ENCODE assay signal across 34 cellular contexts in the genomic region with DNA sequence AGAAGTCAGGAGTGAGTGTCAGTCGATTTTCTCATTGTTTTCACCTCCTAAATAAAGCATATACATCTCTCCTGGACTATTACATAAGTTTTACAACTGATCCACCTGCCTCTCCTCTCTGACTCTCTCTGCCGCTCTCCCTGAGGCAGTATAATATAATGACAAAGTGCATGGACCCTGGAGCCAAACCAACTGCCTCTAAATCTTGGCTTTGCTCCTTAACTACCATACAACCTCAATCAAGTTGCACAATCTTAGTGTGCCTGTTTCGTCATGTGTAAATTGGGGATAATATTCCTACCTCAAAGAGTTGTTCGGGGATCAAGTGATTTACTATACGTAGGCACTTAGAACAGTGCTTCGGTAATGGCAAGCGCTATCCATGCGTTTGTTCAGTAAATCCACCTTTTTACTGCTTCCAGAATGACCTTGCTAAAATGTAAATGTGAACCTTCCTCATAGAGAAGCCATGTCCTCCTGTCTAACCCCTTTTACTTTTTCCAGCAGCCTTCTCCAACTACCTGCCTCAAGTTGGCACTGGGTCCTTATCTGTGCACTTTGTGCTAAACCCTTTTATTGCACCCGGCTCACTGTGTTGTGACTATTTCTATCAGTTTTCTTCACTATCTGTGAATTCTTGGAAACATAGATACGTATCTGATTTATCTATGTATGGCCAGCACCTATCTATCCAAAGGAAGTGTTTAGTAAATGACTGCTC. TPM values are rescaled to one million over a fixed set of nuclear protein-coding genes. Genes with fewer than 3 reads are reported as not detected.
DNase-seq lines count a peak whose midpoint lies in the region; ATAC-seq, FAIRE-seq and TF ChIP-seq lines count a peak whose summit lies in the region.
"Had no signal": no experiment of that assay in that cellular context is flagged by ENCODE, and none has a peak within 500 bp of the region (broad histone marks: within the 10 kb centered on the region; RNA-seq: fewer than 3 reads in every experiment).

No MANE protein-coding gene starts in this region.

- TF ChIP-seq RAD21 in K562 (CRISPR knock-in tag; conservative IDR thresholded peaks at IDR 0.05 in 1 of 2, IDR thresholded peaks at IDR 0.05 in 1 of 2) (no peak), HepG2 (CRISPR knock-in tag; IDR thresholded peaks at IDR 0.05) (no peak)

- H3K27ac Mint-ChIP-seq in GM23338 = no peak overlapping the region
- H3K27ac Mint-ChIP-seq: activated naive CD8-positive, alpha-beta T cell; mesothelial cell of epicardium had no signal

- no peaks in the 10 kb centered on the region for H3K9me1 ChIP-seq in K562 (ENCODE audit: control insufficient read depth, insufficient read depth, low read length)

- H4K20me1 ChIP-seq in GM23338 (replicated peaks; ENCODE audit: insufficient read depth) (no peaks in the 10 kb centered on the region), K562 (replicated peaks; ENCODE audit: control insufficient read depth, insufficient read depth, low read length) (no peaks in the 10 kb centered on the region), HepG2 (ENCODE audit: insufficient read depth, low read length) (no peaks in the 10 kb centered on the region)
- H4K20me1 ChIP-seq: BLaER1 had no signal

- 32% methylated on average over 10 of the region's 10 CpGs for WGBS in K562 (ENCODE audit: insufficient coverage, low coverage, missing lambda C conversion rate)
- WGBS in HepG2 (ENCODE audit: low lambda C conversion rate) = 8% methylated on average over 10 of the region's 10 CpGs
- WGBS in sigmoid colon, 2 donors = 16 to 66% methylated on average over 10 of the region's 10 CpGs

- H3K79me2 ChIP-seq in GM23338 (replicated peaks; ENCODE audit: insufficient read depth) (no peaks in the 10 kb centered on the region), K562 (ENCODE audit: control insufficient read depth, insufficient read depth, low read length) (no peaks in the 10 kb centered on the region), HepG2 (ENCODE audit: insufficient read depth, low read length) (no peaks in the 10 kb centered on the region)

- no peaks in the 10 kb centered on the region for H3K27me3 ChIP-seq in GM23338 (ENCODE audit: insufficient read depth)
- peaks cover 0 to 14% of the 10 kb centered on the region in 2 experiments; a peak in 4 of 5 replicates for H3K27me3 ChIP-seq in K562 (ENCODE audit: control insufficient read depth in 2 of 2, insufficient read depth in 2 of 2, low read length in 2 of 2)
- H3K27me3 ChIP-seq in HepG2 (ENCODE audit: control insufficient read depth in 1 of 2, insufficient read depth in 2 of 2, low read length in 2 of 2) = peaks cover 3 to 22% of the 10 kb centered on the region in 2 experiments; a peak in 3 of 5 replicates
- H3K27me3 ChIP-seq in sigmoid colon = no peaks in the 10 kb centered on the region
- no peaks in the 10 kb centered on the region for H3K27me3 ChIP-seq in MG63
- H3K27me3 ChIP-seq: BLaER1 had no signal

- no peak overlapping the region for H3K9ac ChIP-seq in K562 (ENCODE audit: insufficient read depth in 1 of 2, low read depth in 2 of 2, low read length in 2 of 2)
- H3K9ac ChIP-seq in HepG2 (ENCODE audit: insufficient read depth, low read depth, low read length) = no peak overlapping the region
- H3K9ac ChIP-seq: BLaER1, KMS-11 had no signal

- H3K27me3 Mint-ChIP-seq in GM23338 (ENCODE audit: insufficient read depth, low read depth, poor library complexity) = no peaks in the 10 kb centered on the region
- H3K27me3 Mint-ChIP-seq: activated naive CD8-positive, alpha-beta T cell; naive thymus-derived CD8-positive, alpha-beta T cell had no signal

- no peaks in the 10 kb centered on the region for H3K36me3 Mint-ChIP-seq in GM23338 (ENCODE audit: low read depth)
- H3K36me3 Mint-ChIP-seq: activated naive CD8-positive, alpha-beta T cell; mesothelial cell of epicardium; naive thymus-derived CD8-positive, alpha-beta T cell had no signal

- TF ChIP-seq EP300 in K562 (IDR thresholded peaks at IDR 0.05; ENCODE audit: low read length) (no peak), HepG2 (IDR thresholded peaks at IDR 0.05; ENCODE audit: low read depth in 2 of 2, low read length in 2 of 2) (no peak), HepG2 (CRISPR knock-in tag; IDR thresholded peaks at IDR 0.05; ENCODE audit: borderline replicate concordance) (no peak), sigmoid colon (IDR thresholded peaks at IDR 0.05) (peak in 2 of 4 donors; percentile 49 to 56)

- no peaks in the 10 kb centered on the region for H3K4me1 ChIP-seq in GM23338 (ENCODE audit: insufficient read depth)
- no peaks in the 10 kb centered on the region; a peak in 2 of 5 replicates for H3K4me1 ChIP-seq in K562 (replicated peaks in 1 of 2; ENCODE audit: control insufficient read depth in 2 of 2, insufficient read depth in 2 of 2, low read length in 2 of 2)
- peaks cover 53% of the 10 kb centered on the region for H3K4me1 ChIP-seq in HepG2 (ENCODE audit: insufficient read depth, low read length)
- peaks cover 0 to 31% (median 26%) of the 10 kb centered on the region in 4 donors for H3K4me1 ChIP-seq in sigmoid colon

- H3K9me3 ChIP-seq in K562 (replicated peaks; ENCODE audit: control insufficient read depth, insufficient read depth, low read depth, low read length) (no peaks in the 10 kb centered on the region), HepG2 (ENCODE audit: low read length) (no peaks in the 10 kb centered on the region), sigmoid colon (no peaks in the 10 kb centered on the region), MG63 (no peaks in the 10 kb centered on the region)
- H3K9me3 ChIP-seq: BLaER1 had no signal

- 0 out of 2 replicates have a peak overlapping the region, but pooled peaks have one; percentile 24 for H2AFZ ChIP-seq in GM23338
- H2AFZ ChIP-seq in K562 (ENCODE audit: low read depth, low read length) = no peak overlapping the region
- no peak overlapping the region for H2AFZ ChIP-seq in HepG2 (ENCODE audit: low read length)
- H2AFZ ChIP-seq: PC-9 had no signal

- BruUV-seq in K562 (replicated peaks; lab: Mats Ljungman, UMichigan) (no TSS peak), HepG2 (replicated peaks; lab: Mats Ljungman, UMichigan) (no TSS peak)

- CTCF ChIA-PET in K562 (lab: Yijun Ruan, JAX; ENCODE audit: low intra/inter-chr PET ratio) (no interaction called here), HepG2 (lab: Yijun Ruan, JAX; ENCODE audit: low intra/inter-chr PET ratio, low total read pairs) (no interaction called here)

- ATAC-seq in GM23338 = no peak
- no peak for ATAC-seq in K562
- ATAC-seq in HepG2 = no peak
- ATAC-seq: effector memory CD8-positive, alpha-beta T cell; naive thymus-derived CD8-positive, alpha-beta T cell had no signal

- DNase-seq in GM23338 (ENCODE audit: low spot score) (no peak), K562 (ENCODE audit: extremely low read depth in 1 of 4, low spot score in 3 of 4) (no peak), HepG2 (ENCODE audit: low spot score) (no peak), sigmoid colon (no peak), KBM-7 (no peak), MG63 (no peak), NCI-H82 (lab: John Stamatoyannopoulos, UW) (no peak)
- DNase-seq: activated effector memory CD4-positive, alpha-beta T cell treated with Interleukin-2 at 50 U/mL for 16 hours; anterior cingulate cortex; DMS53; effector memory CD8-positive, alpha-beta T cell; glutamatergic neuron; naive thymus-derived CD8-positive, alpha-beta T cell; NCI-H1417 treated with DMSO at 0.1 percent for 48 hours; NCI-H2081; NCI-H524 treated with DMSO at 0.1 percent for 48 hours; NK-92 treated with Interleukin-12 subunit alpha and Interleukin-12 subunit beta, amount 100 ng/mL, for 24 hours; stimulated activated CD4-positive, alpha-beta T cell treated with anti-CD3 and anti-CD28 coated beads, Interleukin-12 subunit alpha, Interleukin-12 subunit beta, amount 100 ng/mL, for 4 hours; stimulated activated CD4-positive, alpha-beta T cell treated with anti-CD3 and anti-CD28 coated beads, Interleukin-2, amount 100 ng/mL, for 48 hours; trophoblast cell had no signal

- H3K4me1 Mint-ChIP-seq in GM23338 = no peaks in the 10 kb centered on the region
- H3K4me1 Mint-ChIP-seq: mesothelial cell of epicardium had no signal

- intact Hi-C loops in K562 (cut with micrococcal nuclease) (no loop called here), HepG2 (cut with micrococcal nuclease; ENCODE audit: unreplicated experiment) (no loop called here), sigmoid colon (cut with DNase I) (no loop called here)

- H3K27ac ChIP-seq in GM23338 (ENCODE audit: low read depth) (no peak overlapping the region), K562 (ENCODE audit: extremely low read depth, low read depth, low read length) (no peak overlapping the region), HepG2 (ENCODE audit: extremely low read length, insufficient read depth, low read length) (no peak overlapping the region), sigmoid colon (peak overlapping the region in 3 of 4 donors; percentile 0 to 72 (median 66))
- H3K27ac ChIP-seq: BLaER1, cardiac muscle cell, KMS-11, PC-9, SK-N-MC had no signal

- no peaks in the 10 kb centered on the region for H3K9me3 Mint-ChIP-seq in GM23338
- H3K9me3 Mint-ChIP-seq: effector memory CD8-positive, alpha-beta T cell; mesothelial cell of epicardium; naive thymus-derived CD8-positive, alpha-beta T cell had no signal

- H3K4me3 ChIP-seq in GM23338 = no peak overlapping the region
- H3K4me3 ChIP-seq in K562 = no peak overlapping the region
- no peak overlapping the region for H3K4me3 ChIP-seq in HepG2 (replicated peaks in 1 of 3; ENCODE audit: insufficient read depth in 1 of 3, low read depth in 2 of 3, low read length in 3 of 3)
- no peak overlapping the region for H3K4me3 ChIP-seq in sigmoid colon
- no peak overlapping the region for H3K4me3 ChIP-seq in MG63
- H3K4me3 ChIP-seq: BLaER1, cardiac muscle cell, PC-9, SK-N-MC had no signal

- no peak for TF ChIP-seq CTCF in GM23338 (conservative IDR thresholded peaks at IDR 0.05; ENCODE audit: low read depth in 2 of 2)
- TF ChIP-seq CTCF in K562 (IDR thresholded peaks at IDR 0.05 in 2 of 3, conservative IDR thresholded peaks at IDR 0.05 in 1 of 3; ENCODE audit: insufficient read depth in 2 of 3, low read depth in 1 of 3, low read length in 3 of 3) = no peak
- TF ChIP-seq CTCF in HepG2 (CRISPR knock-in tag; IDR thresholded peaks at IDR 0.05) = no peak
- no peak for TF ChIP-seq CTCF in sigmoid colon (IDR thresholded peaks at IDR 0.05)

- no peaks in the 10 kb centered on the region for H3F3A ChIP-seq in GM23338 (replicated peaks; ENCODE audit: low read depth)

- FAIRE-seq in K562 (lab: Jason Lieb, UNC) = no peak
- FAIRE-seq in HepG2 (lab: Jason Lieb, UNC) = no peak
- FAIRE-seq: colon, GM12892, H54, HTR-8/SVneo had no signal

- no peak overlapping the region for H3K4me3 Mint-ChIP-seq in GM23338
- H3K4me3 Mint-ChIP-seq: activated naive CD8-positive, alpha-beta T cell; effector memory CD8-positive, alpha-beta T cell; mesothelial cell of epicardium; naive thymus-derived CD8-positive, alpha-beta T cell had no signal

- H3K4me2 ChIP-seq in GM23338 (no peak overlapping the region), K562 (ENCODE audit: insufficient read depth, low read length) (no peak overlapping the region), HepG2 (ENCODE audit: low read depth, low read length) (peak overlapping the region; percentile 43; the same call in 1 of the 2 replicates)
- H3K4me2 ChIP-seq: BLaER1, KMS-11, PC-9 had no signal

- no peaks in the 10 kb centered on the region for H3K36me3 ChIP-seq in GM23338 (ENCODE audit: insufficient read depth)
- no peaks in the 10 kb centered on the region for H3K36me3 ChIP-seq in K562 (ENCODE audit: control insufficient read depth, insufficient read depth, low read length)
- no peaks in the 10 kb centered on the region for H3K36me3 ChIP-seq in HepG2 (replicated peaks in 1 of 2; ENCODE audit: control insufficient read depth in 1 of 2, insufficient read depth in 2 of 2, low read length in 2 of 2)
- no peaks in the 10 kb centered on the region for H3K36me3 ChIP-seq in sigmoid colon
- H3K36me3 ChIP-seq in MG63 = no peaks in the 10 kb centered on the region
- H3K36me3 ChIP-seq: BLaER1, cardiac muscle cell had no signal

- H3K9me2 ChIP-seq in GM23338 (ENCODE audit: insufficient read depth) = no peaks in the 10 kb centered on the region

- POLR2A ChIA-PET in K562 (lab: Yijun Ruan, JAX) (interaction anchor here (1.0 kb wide), 1 partner anchor 10 kb away, joined by 3 read pairs; no protein-coding TSS in a partner anchor), HepG2 (lab: Yijun Ruan, JAX) (no interaction called here)

- no peak for TF ChIP-seq POLR2A in K562 (conservative IDR thresholded peaks at IDR 0.05)
- no peak for TF ChIP-seq POLR2A in HepG2 (IDR thresholded peaks at IDR 0.05; ENCODE audit: insufficient read depth in 1 of 2, low read depth in 2 of 2, low read length in 2 of 2)
- TF ChIP-seq POLR2A in sigmoid colon (IDR thresholded peaks at IDR 0.05) = no peak

- in situ Hi-C loops in K562 (cut with MboI) = no loop called here
- in situ Hi-C loops in HepG2 (cut with HindIII; ENCODE audit: extremely low pct_ligation_motif_present, low pct_unique_long_range_greater_than_20kb) = loop anchor here (25.0 kb wide), 1 partner anchor 398 kb away; a partner anchor contains a TSS
- in situ Hi-C loops in KBM-7 (cut with MboI; ENCODE audit: low pct_unique_long_range_greater_than_20kb, low sequenced_read_pairs) = loop anchor here (25.0 kb wide), 1 partner anchor 648 kb away; no protein-coding TSS in a partner anchor

RNA-seq across cellular contexts. Expression of a gene that starts 30.6 kb away (rescaled TPM):
- 68.6 and 76.2 TPM in 2 replicates for total RNA-seq in GM23338 (2014; rRNA removed; shearing (Covaris generic))
- polyA plus RNA-seq in GM23338 (2016; fragmentation: Nextera tagmentation; extraction: Ambion mirVana) (28.8 and 38.1 TPM in 2 replicates), K562 (2011; rRNA removed) (269 and 357 TPM in 2 replicates), K562 (2014; fragmentation: Illumina TruSeq; extraction: Trizol) (553 and 639 TPM in 2 replicates), K562 (2014; fragmentation: Nextera tagmentation; extraction: Ambion mirVana) (100 to 1,000 TPM; 406 to 588 TPM), K562 (2014; rRNA removed) (230 and 247 TPM in 2 replicates), HepG2 (2011; rRNA removed) (49.1 and 56.8 TPM in 2 replicates), sigmoid colon (100 to 1,000 TPM in 2 of 3 donors, 10 to 100 TPM in 1; 82.3 to 127 (median 111) TPM)
- 145 and 414 TPM in 2 replicates for total RNA-seq in K562 (2011; cell fraction: chromatin; rRNA removed; ENCODE audit: low replicate concordance)
- total RNA-seq in K562 (2011; cell fraction: nucleolus; rRNA removed) = 52.5 and 60.0 TPM in 2 replicates
- 116 and 161 TPM in 2 replicates for total RNA-seq in K562 (2011; cell fraction: nucleoplasm; rRNA removed)
- total RNA-seq in K562 (2014; rRNA removed) (128 and 130 TPM in 2 replicates), K562 (2014; rRNA removed; fragmentation: Illumina TruSeq; extraction: Trizol) (192 and 248 TPM in 2 replicates), K562 (2015; rRNA removed; fragmentation: Illumina TruSeq; extraction: Trizol) (138 and 155 TPM in 2 replicates), K562 (2021) (190 and 201 TPM in 2 replicates), HepG2 (2016; rRNA removed; fragmentation: Illumina TruSeq; extraction: Trizol) (95.2 and 128 TPM in 2 replicates), sigmoid colon (100 to 1,000 TPM in 3 of 4 donors, 10 to 100 TPM in 1; 97.2 to 446 (median 124) TPM)
- polyA plus RNA-seq in K562 (2011; cell fraction: cytosol; rRNA removed) = 144 and 306 TPM in 2 replicates
- 65.1 and 120 TPM in 2 replicates for polyA plus RNA-seq in K562 (2011; cell fraction: nucleus; rRNA removed)
- 223 and 282 TPM in 2 replicates for polyA plus RNA-seq in K562 (2012)
- 509 and 557 TPM in 2 replicates for polyA minus RNA-seq in K562 (2011; rRNA and poly(A)+ RNA removed)
- 79.4 and 89.1 TPM in 2 replicates for polyA minus RNA-seq in K562 (2011; cell fraction: cytosol; rRNA and poly(A)+ RNA removed)
- polyA minus RNA-seq in K562 (2011; cell fraction: nucleus; rRNA and poly(A)+ RNA removed) = 57.2 and 97.5 TPM in 2 replicates
- 4.0 and 6.8 TPM in 2 replicates for total RNA-seq in HepG2 (2016; cell fraction: cytosol; rRNA removed; fragmentation: Illumina TruSeq; extraction: Trizol; ENCODE audit: low read depth)
- 89.3 and 126 TPM in 2 replicates for total RNA-seq in HepG2 (2016; cell fraction: insoluble cytoplasmic fraction; rRNA removed; fragmentation: Illumina TruSeq; extraction: Trizol)
- 14.2 and 16.2 TPM in 2 replicates for total RNA-seq in HepG2 (2016; cell fraction: membrane; rRNA removed; fragmentation: Illumina TruSeq; extraction: Trizol)
- total RNA-seq in HepG2 (2016; cell fraction: nucleus; rRNA removed; fragmentation: Illumina TruSeq; extraction: Trizol) = 61.9 and 75.0 TPM in 2 replicates
- 55.9 and 73.4 TPM in 2 replicates for polyA plus RNA-seq in HepG2 (2011; cell fraction: cytosol; rRNA removed)
- 25.3 and 27.2 TPM in 2 replicates for polyA plus RNA-seq in HepG2 (2011; cell fraction: nucleus; rRNA removed)
- polyA plus RNA-seq in HepG2 (2012) = 72.7 and 78.6 TPM in 2 replicates
- 5.4 and 5.8 TPM in 2 replicates for polyA plus RNA-seq in HepG2 (2016; cell fraction: cytosol; fragmentation: Illumina TruSeq; extraction: Trizol; ENCODE audit: low read depth)
- 120 and 143 TPM in 2 replicates for polyA plus RNA-seq in HepG2 (2016; cell fraction: insoluble cytoplasmic fraction; fragmentation: Illumina TruSeq; extraction: Trizol; ENCODE audit: low read depth)
- polyA plus RNA-seq in HepG2 (2016; cell fraction: membrane; fragmentation: Illumina TruSeq; extraction: Trizol; ENCODE audit: low read depth) = 9.0 and 13.3 TPM in 2 replicates
- polyA plus RNA-seq in HepG2 (2016; cell fraction: nucleus; fragmentation: Illumina TruSeq; extraction: Trizol; ENCODE audit: insufficient read depth, low read depth) = 59.8 and 70.0 TPM in 2 replicates
- 41.9 and 55.9 TPM in 2 replicates for polyA minus RNA-seq in HepG2 (2011; rRNA and poly(A)+ RNA removed; ENCODE audit: low replicate concordance)
- polyA minus RNA-seq in HepG2 (2011; cell fraction: cytosol; rRNA and poly(A)+ RNA removed) = 27.3 and 39.1 TPM in 2 replicates
- polyA minus RNA-seq in HepG2 (2011; cell fraction: nucleus; rRNA and poly(A)+ RNA removed) = 49.2 and 53.0 TPM in 2 replicates
- total RNA-seq in MG63 (2014; rRNA removed; shearing (Covaris generic); ENCODE audit: low replicate concordance) = 8.7 and 44.3 TPM in 2 replicates

RNA-seq across cellular contexts. Expression of a gene that starts 57.4 kb away (rescaled TPM):
- not detected in 2 replicates for total RNA-seq in GM23338 (2014; rRNA removed; shearing (Covaris generic))
- polyA plus RNA-seq in GM23338 (2016; fragmentation: Nextera tagmentation; extraction: Ambion mirVana) (not detected in 2 replicates), K562 (2011; rRNA removed) (not detected in 2 replicates), K562 (2014; fragmentation: Illumina TruSeq; extraction: Trizol) (not detected in 2 replicates), K562 (2014; fragmentation: Nextera tagmentation; extraction: Ambion mirVana) (not detected), K562 (2014; rRNA removed) (not detected in 2 replicates), HepG2 (2011; rRNA removed) (0.30 and 0.71 TPM in 2 replicates), sigmoid colon (1,000 to 10,000 TPM in 1 of 3 donors, 100 to 1,000 TPM in 2; 326 to 1,079 (median 751) TPM)
- total RNA-seq in K562 (2011; cell fraction: chromatin; rRNA removed; ENCODE audit: low replicate concordance) = not detected in 2 replicates
- not detected in 2 replicates for total RNA-seq in K562 (2011; cell fraction: nucleolus; rRNA removed)
- not detected in 2 replicates for total RNA-seq in K562 (2011; cell fraction: nucleoplasm; rRNA removed)
- total RNA-seq in K562 (2014; rRNA removed) (not detected in 2 replicates), K562 (2014; rRNA removed; fragmentation: Illumina TruSeq; extraction: Trizol) (not detected in 2 replicates), K562 (2015; rRNA removed; fragmentation: Illumina TruSeq; extraction: Trizol) (not detected in 2 replicates), K562 (2021) (0.86 and 1.1 TPM in 2 replicates), HepG2 (2016; rRNA removed; fragmentation: Illumina TruSeq; extraction: Trizol) (0.08 and 0.11 TPM in 2 replicates), sigmoid colon (10 to 100 TPM in 1 of 4 donors, 1 to 10 TPM in 3; 4.8 to 12.0 (median 7.6) TPM)
- polyA plus RNA-seq in K562 (2011; cell fraction: cytosol; rRNA removed) = not detected in 2 replicates
- not detected in 2 replicates for polyA plus RNA-seq in K562 (2011; cell fraction: nucleus; rRNA removed)
- not detected in 2 replicates for polyA plus RNA-seq in K562 (2012)
- not detected in 2 replicates for polyA minus RNA-seq in K562 (2011; rRNA and poly(A)+ RNA removed)
- polyA minus RNA-seq in K562 (2011; cell fraction: cytosol; rRNA and poly(A)+ RNA removed) = not detected in 2 replicates
- not detected in 2 replicates for polyA minus RNA-seq in K562 (2011; cell fraction: nucleus; rRNA and poly(A)+ RNA removed)
- total RNA-seq in HepG2 (2016; cell fraction: cytosol; rRNA removed; fragmentation: Illumina TruSeq; extraction: Trizol; ENCODE audit: low read depth) = not detected in 2 replicates
- 0.06 and 0.11 TPM in 2 replicates for total RNA-seq in HepG2 (2016; cell fraction: insoluble cytoplasmic fraction; rRNA removed; fragmentation: Illumina TruSeq; extraction: Trizol)
- total RNA-seq in HepG2 (2016; cell fraction: membrane; rRNA removed; fragmentation: Illumina TruSeq; extraction: Trizol) = 0.06 TPM in 1 of 2 replicates, not detected in the other
- 0.84 TPM in 1 of 2 replicates, not detected in the other for total RNA-seq in HepG2 (2016; cell fraction: nucleus; rRNA removed; fragmentation: Illumina TruSeq; extraction: Trizol)
- polyA plus RNA-seq in HepG2 (2011; cell fraction: cytosol; rRNA removed) = 0.20 and 0.68 TPM in 2 replicates
- 0.10 and 0.17 TPM in 2 replicates for polyA plus RNA-seq in HepG2 (2011; cell fraction: nucleus; rRNA removed)
- polyA plus RNA-seq in HepG2 (2012) = 3.2 and 10.9 TPM in 2 replicates
- not detected in 2 replicates for polyA plus RNA-seq in HepG2 (2016; cell fraction: cytosol; fragmentation: Illumina TruSeq; extraction: Trizol; ENCODE audit: low read depth)
- not detected in 2 replicates for polyA plus RNA-seq in HepG2 (2016; cell fraction: insoluble cytoplasmic fraction; fragmentation: Illumina TruSeq; extraction: Trizol; ENCODE audit: low read depth)
- polyA plus RNA-seq in HepG2 (2016; cell fraction: membrane; fragmentation: Illumina TruSeq; extraction: Trizol; ENCODE audit: low read depth) = not detected in 2 replicates
- 0.15 TPM in 1 of 2 replicates, not detected in the other for polyA plus RNA-seq in HepG2 (2016; cell fraction: nucleus; fragmentation: Illumina TruSeq; extraction: Trizol; ENCODE audit: insufficient read depth, low read depth)
- 0.26 TPM in 1 of 2 replicates, not detected in the other for polyA minus RNA-seq in HepG2 (2011; rRNA and poly(A)+ RNA removed; ENCODE audit: low replicate concordance)
- polyA minus RNA-seq in HepG2 (2011; cell fraction: cytosol; rRNA and poly(A)+ RNA removed) = 0.30 TPM in 1 of 2 replicates, not detected in the other
- polyA minus RNA-seq in HepG2 (2011; cell fraction: nucleus; rRNA and poly(A)+ RNA removed) = 0.26 and 0.62 TPM in 2 replicates
- total RNA-seq in MG63 (2014; rRNA removed; shearing (Covaris generic); ENCODE audit: low replicate concordance) = not detected in 2 replicates
- total RNA-seq: cardiac muscle cell; fibroblast of villous mesenchyme; mesothelial cell of epicardium; naive thymus-derived CD8-positive, alpha-beta T cell; PC-9; T-helper 1 cell treated with Interleukin-12 subunit alpha and Interleukin-12 subunit beta and Interleukin-4 antibody, amounts not matched to agents 30 ng/mL and 1 ng/mL, for 36 hours had no signal
- polyA plus RNA-seq: AG04450; naive thymus-derived CD8-positive, alpha-beta T cell had no signal

Comparison
In these comparisons a context has a peak if more than half of its experiments do, and no peak if none do; other contexts are left out.
1. H3K27ac ChIP-seq: peak in sigmoid colon (3 of 4); none in GM23338 (single experiment), K562 (single experiment) and HepG2 (single experiment).